In the genomic region with DNA sequence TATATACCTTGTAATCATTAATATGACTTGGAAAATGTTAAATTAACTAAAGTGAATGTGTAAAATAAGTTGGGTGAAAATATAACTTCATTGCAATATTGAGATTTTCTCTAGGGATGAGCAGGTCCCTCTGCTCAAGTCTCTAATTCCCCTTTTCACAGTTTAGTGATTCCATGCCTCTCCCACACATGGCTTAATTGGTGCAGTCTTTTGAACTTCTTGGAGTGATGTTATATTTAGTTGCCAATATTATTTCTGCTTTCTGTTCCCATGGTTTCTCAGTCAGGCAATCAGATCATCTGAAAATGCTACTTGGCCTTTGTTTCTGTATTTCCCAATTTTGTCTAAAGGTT, we compare ENCODE assay signal across 12 cellular contexts.
DNase-seq lines count a peak whose midpoint lies in the region; ATAC-seq and TF ChIP-seq lines count a peak whose summit lies in the region.
"Had no signal": no experiment of that assay in that cellular context is flagged by ENCODE, and none has a peak within 500 bp of the region (broad histone marks: within the 10 kb centered on the region; RNA-seq: fewer than 3 reads in every experiment).

No MANE protein-coding gene starts in this region.

- DNase-seq in Calu3: no peak
- no peak for DNase-seq in WTC11 (ENCODE audit: low spot score)
- no peak for DNase-seq in uterus
- no peak for DNase-seq in left colon
- DNase-seq in erythroblast (lab: John Stamatoyannopoulos, UW): no peak
- DNase-seq in AML-193 (lab: John Stamatoyannopoulos, UW): no peak
- DNase-seq: activated CD4-positive, alpha-beta T cell treated with anti-CD3 and anti-CD28 coated beads, Interleukin-2, amount 50 U/mL, for 48 hours; NCI-H2081 treated with DMSO at 0.1 percent for 48 hours; ovary; SHP77 treated with DMSO at 0.1 percent for 48 hours had no signal

- POLR2A ChIA-PET in WTC11 (lab: Charles Lee): no interaction called here

- H3K36me3 Mint-ChIP-seq in Calu3 (ENCODE audit: insufficient read depth, unreplicated experiment) (no peaks in the 10 kb centered on the region), WTC11 (peaks cover 26% of the 10 kb centered on the region)

- H3K4me3 ChIP-seq in uterus: no peak overlapping the region
- H3K4me3 ChIP-seq: ovary had no signal

- TF ChIP-seq CTCF in Calu3 (IDR thresholded peaks at IDR 0.05; ENCODE audit: unreplicated experiment) (no peak), WTC11 (IDR thresholded peaks at IDR 0.05) (no peak), uterus (IDR thresholded peaks at IDR 0.05) (no peak)

- TF ChIP-seq POLR2A in uterus (IDR thresholded peaks at IDR 0.05) (no peak), erythroblast (IDR thresholded peaks at IDR 0.05; ENCODE audit: low read length) (no peak)

- intact Hi-C loops in Calu3 (cut with micrococcal nuclease; ENCODE audit: unreplicated experiment) (loop anchor here (5.0 kb wide), 1 partner anchor 154 kb away; no protein-coding TSS in a partner anchor), uterus (cut with DNase I; ENCODE audit: low total_unique reads) (no loop called here), left colon (cut with DNase I, micrococcal nuclease) (no loop called here)

- no peaks in the 10 kb centered on the region for H3K9me3 ChIP-seq in uterus
- H3K9me3 ChIP-seq: ovary had no signal

- H3K27me3 Mint-ChIP-seq in Calu3 (ENCODE audit: unreplicated experiment) (no peaks in the 10 kb centered on the region), WTC11 (ENCODE audit: low read depth) (no peaks in the 10 kb centered on the region; the same call in 1 of the 2 replicates)

- H3K4me3 Mint-ChIP-seq in Calu3 (ENCODE audit: low read depth, unreplicated experiment) (no peak overlapping the region), WTC11 (no peak overlapping the region)

- no peak overlapping the region for H3K27ac ChIP-seq in uterus
- H3K27ac ChIP-seq: ovary had no signal

- CTCF ChIA-PET in Calu3 (lab: Charles Lee) (interaction anchor here (1.1 kb wide), 1 partner anchor 8 kb away, joined by 3 read pairs; no protein-coding TSS in a partner anchor), WTC11 (lab: Charles Lee) (no interaction called here)

- H3K4me1 Mint-ChIP-seq in Calu3 (ENCODE audit: low read depth, unreplicated experiment) (peaks cover 29% of the 10 kb centered on the region), WTC11 (peaks cover 26% of the 10 kb centered on the region)

- no peaks in the 10 kb centered on the region for H3K4me1 ChIP-seq in uterus

- H3K27me3 ChIP-seq in uterus: no peaks in the 10 kb centered on the region
- H3K27me3 ChIP-seq: ovary had no signal

- no peaks in the 10 kb centered on the region for H3K36me3 ChIP-seq in uterus
- H3K36me3 ChIP-seq: ovary had no signal

- H3K9me3 Mint-ChIP-seq in Calu3 (ENCODE audit: low read depth, unreplicated experiment) (peaks cover 2% of the 10 kb centered on the region), WTC11 (peaks cover 35% of the 10 kb centered on the region)

- ATAC-seq in GM21360 (IDR thresholded peaks at IDR 0.05; ENCODE audit: unreplicated experiment) (peak; percentile 38), HG03095 (IDR thresholded peaks at IDR 0.05; ENCODE audit: unreplicated experiment) (peak; percentile 24), WTC11 (no peak), left colon (no peak)

- H3K27ac Mint-ChIP-seq in Calu3 (ENCODE audit: unreplicated experiment) (peak overlapping the region; percentile 89), WTC11 (peak overlapping the region; percentile 51; the same call in 1 of the 2 replicates)

- no TSS peak for BruUV-seq in Calu3 (replicated peaks; lab: Mats Ljungman, UMichigan)

TF ChIP-seq in WTC11, 78 proteins besides CTCF, POLR2A, EP300 and RAD21:
- TF ChIP-seq ZNF263 (CRISPR knock-in tag; IDR thresholded peaks at IDR 0.05; ENCODE audit: low read depth) (no peak), IRF2 (CRISPR knock-in tag; IDR thresholded peaks at IDR 0.05; ENCODE audit: borderline replicate concordance, low read depth) (no peak), PRRX2 (CRISPR knock-in tag; IDR thresholded peaks at IDR 0.05) (no peak), ESRRA (CRISPR knock-in tag; IDR thresholded peaks at IDR 0.05; ENCODE audit: borderline replicate concordance) (no peak), ATF1 (CRISPR knock-in tag; IDR thresholded peaks at IDR 0.05) (no peak), CREM (CRISPR knock-in tag; IDR thresholded peaks at IDR 0.05) (no peak), ERG (CRISPR knock-in tag; IDR thresholded peaks at IDR 0.05) (no peak), ZNF232 (CRISPR knock-in tag; IDR thresholded peaks at IDR 0.05) (no peak), SMAD4 (CRISPR knock-in tag; IDR thresholded peaks at IDR 0.05) (no peak), TEAD4 (CRISPR knock-in tag; IDR thresholded peaks at IDR 0.05) (no peak), NFATC4 (CRISPR knock-in tag; IDR thresholded peaks at IDR 0.05) (no peak), NR1H2 (CRISPR knock-in tag; IDR thresholded peaks at IDR 0.05) (no peak), ZNF219 (CRISPR knock-in tag; IDR thresholded peaks at IDR 0.05; ENCODE audit: borderline replicate concordance) (no peak), MXD4 (CRISPR knock-in tag; IDR thresholded peaks at IDR 0.05; ENCODE audit: borderline replicate concordance) (no peak)
- TF ChIP-seq, protein P1, sequence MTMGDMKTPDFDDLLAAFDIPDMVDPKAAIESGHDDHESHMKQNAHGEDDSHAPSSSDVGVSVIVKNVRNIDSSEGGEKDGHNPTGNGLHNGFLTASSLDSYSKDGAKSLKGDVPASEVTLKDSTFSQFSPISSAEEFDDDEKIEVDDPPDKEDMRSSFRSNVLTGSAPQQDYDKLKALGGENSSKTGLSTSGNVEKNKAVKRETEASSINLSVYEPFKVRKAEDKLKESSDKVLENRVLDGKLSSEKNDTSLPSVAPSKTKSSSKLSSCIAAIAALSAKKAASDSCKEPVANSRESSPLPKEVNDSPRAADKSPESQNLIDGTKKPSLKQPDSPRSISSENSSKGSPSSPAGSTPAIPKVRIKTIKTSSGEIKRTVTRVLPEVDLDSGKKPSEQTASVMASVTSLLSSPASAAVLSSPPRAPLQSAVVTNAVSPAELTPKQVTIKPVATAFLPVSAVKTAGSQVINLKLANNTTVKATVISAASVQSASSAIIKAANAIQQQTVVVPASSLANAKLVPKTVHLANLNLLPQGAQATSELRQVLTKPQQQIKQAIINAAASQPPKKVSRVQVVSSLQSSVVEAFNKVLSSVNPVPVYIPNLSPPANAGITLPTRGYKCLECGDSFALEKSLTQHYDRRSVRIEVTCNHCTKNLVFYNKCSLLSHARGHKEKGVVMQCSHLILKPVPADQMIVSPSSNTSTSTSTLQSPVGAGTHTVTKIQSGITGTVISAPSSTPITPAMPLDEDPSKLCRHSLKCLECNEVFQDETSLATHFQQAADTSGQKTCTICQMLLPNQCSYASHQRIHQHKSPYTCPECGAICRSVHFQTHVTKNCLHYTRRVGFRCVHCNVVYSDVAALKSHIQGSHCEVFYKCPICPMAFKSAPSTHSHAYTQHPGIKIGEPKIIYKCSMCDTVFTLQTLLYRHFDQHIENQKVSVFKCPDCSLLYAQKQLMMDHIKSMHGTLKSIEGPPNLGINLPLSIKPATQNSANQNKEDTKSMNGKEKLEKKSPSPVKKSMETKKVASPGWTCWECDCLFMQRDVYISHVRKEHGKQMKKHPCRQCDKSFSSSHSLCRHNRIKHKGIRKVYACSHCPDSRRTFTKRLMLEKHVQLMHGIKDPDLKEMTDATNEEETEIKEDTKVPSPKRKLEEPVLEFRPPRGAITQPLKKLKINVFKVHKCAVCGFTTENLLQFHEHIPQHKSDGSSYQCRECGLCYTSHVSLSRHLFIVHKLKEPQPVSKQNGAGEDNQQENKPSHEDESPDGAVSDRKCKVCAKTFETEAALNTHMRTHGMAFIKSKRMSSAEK (CRISPR knock-in tag; IDR thresholded peaks at IDR 0.05; ENCODE audit: borderline replicate concordance): no peak
TF ChIP-seq in WTC11: peak in this region for 0.

Comparison
In these comparisons a context has a peak if more than half of its experiments do, and no peak if none do; other contexts are left out.
1. ATAC-seq: peak in GM21360 (single experiment) and HG03095 (single experiment); none in WTC11 (single experiment) and left colon (single experiment).